In genomic region chr7:98828368-98828767, GRCh38 we compare ENCODE assay signal across 33 cellular contexts. TPM values are rescaled to one million over a fixed set of nuclear protein-coding genes. Genes with fewer than 3 reads are reported as not detected.
"Had no signal": no experiment of that assay in that cellular context is flagged by ENCODE, and none has a peak within 500 bp of the region (broad histone marks: within the 10 kb centered on the region; RNA-seq: fewer than 3 reads in every experiment).

No MANE protein-coding gene starts in this region.

- H3K9me3 ChIP-seq: colonic mucosa, esophagus squamous epithelium, gastroesophageal sphincter had no signal

- H3K27ac ChIP-seq: colonic mucosa, epithelial cell of prostate, esophagus squamous epithelium, gastroesophageal sphincter, WERI-Rb-1 had no signal

- DNase-seq: activated CD4-positive, alpha-beta memory T cell treated with anti-CD3 and anti-CD28 coated beads for 36 hours; activated CD4-positive, alpha-beta T cell treated with anti-CD3 and anti-CD28 coated beads for 36 hours; activated CD4-positive, alpha-beta T cell treated with anti-CD3 and anti-CD28 coated beads, Interleukin-2, amount 10 ng/mL, durations not matched to agents 24 days and 14 days; activated CD4-positive, CD25-positive, alpha-beta regulatory T cell; activated CD4-positive, CD25-positive, alpha-beta regulatory T cell treated with anti-CD3 and anti-CD28 coated beads, Interleukin-2, amount 50 U/mL, for 72 hours; activated CD8-positive, alpha-beta memory T cell treated with anti-CD3 and anti-CD28 coated beads, Interleukin-2, amount 10 ng/mL, durations not matched to agents 7 days and 5 days; activated CD8-positive, alpha-beta memory T cell treated with anti-CD3 and anti-CD28 coated beads, Interleukin-2, amount 50 U/mL, for 4 hours; activated CD8-positive, alpha-beta T cell treated with anti-CD3 and anti-CD28 coated beads, Interleukin-2, amount 10 ng/mL, durations not matched to agents 7 days and 5 days; activated effector memory CD4-positive, alpha-beta T cell treated with anti-CD3 and anti-CD28 coated beads, Interleukin-2, amount 50 U/mL, for 16 hours; activated naive CD4-positive, alpha-beta T cell treated with anti-CD3 and anti-CD28 coated beads, Interleukin-2, amount 50 U/mL, for 16 hours; activated T-cell treated with anti-CD3 and anti-CD28 coated beads, Interleukin-2, amount 50 U/mL, for 1 hour; activated T-cell treated with anti-CD3 and anti-CD28 coated beads, Interleukin-2, amount 50 U/mL, for 48 hours; amniotic stem cell; anterior cingulate cortex; caudate nucleus; colonic mucosa; effector CD8-positive, alpha-beta T cell; esophagus squamous epithelium; foreskin melanocyte; head of caudate nucleus; T-helper 1 cell; T-helper 17 cell; T1000; WERI-Rb-1 had no signal

- H3K36me3 ChIP-seq: colonic mucosa, esophagus squamous epithelium, gastroesophageal sphincter, WERI-Rb-1 had no signal

- ATAC-seq: activated CD4-positive, alpha-beta T cell treated with anti-CD3 and anti-CD28 coated beads for 36 hours; activated CD8-positive, alpha-beta memory T cell treated with anti-CD3 and anti-CD28 coated beads, Interleukin-2, amount 10 ng/mL, durations not matched to agents 7 days and 5 days; activated CD8-positive, alpha-beta T cell treated with anti-CD3 and anti-CD28 coated beads, Interleukin-2, amount 10 ng/mL, durations not matched to agents 7 days and 5 days; gastroesophageal sphincter; T-helper 17 cell had no signal

- H3K4me3 ChIP-seq: colonic mucosa, esophagus squamous epithelium, gastroesophageal sphincter had no signal

- H3K27me3 ChIP-seq: colonic mucosa, gastroesophageal sphincter had no signal

- FAIRE-seq: astrocyte, endometrium, endothelial cell of umbilical vein had no signal

- H3K4me1 ChIP-seq: colonic mucosa had no signal

RNA-seq across cellular contexts. Expression of gene TMEM130, which starts 41.4 kb away (rescaled TPM):
- total RNA-seq: activated CD4-positive, alpha-beta memory T cell treated with anti-CD3 and anti-CD28 coated beads for 36 hours; activated CD4-positive, alpha-beta T cell treated with anti-CD3 and anti-CD28 coated beads, Interleukin-2, amount 10 ng/mL, durations not matched to agents 24 days and 14 days; activated CD8-positive, alpha-beta memory T cell treated with anti-CD3 and anti-CD28 coated beads for 36 hours; activated CD8-positive, alpha-beta memory T cell treated with anti-CD3 and anti-CD28 coated beads, Interleukin-2, amount 10 ng/mL, durations not matched to agents 7 days and 5 days; activated CD8-positive, alpha-beta T cell treated with anti-CD3 and anti-CD28 coated beads, Interleukin-2, amount 10 ng/mL, durations not matched to agents 7 days and 5 days; activated T-helper 2 cell treated with anti-CD3 and anti-CD28 coated beads, Interferon-gamma antibody, Interleukin-2, Interleukin-4, amounts not matched to agents 10 μg/mL and 5 μg/mL and 100 μg/mL, durations not matched to agents 14 hours and 24 hours and 36 hours; dermis microvascular lymphatic vessel endothelial cell; endothelial cell of umbilical vein; glomerular endothelial cell had no signal
- polyA plus RNA-seq: endothelial cell of umbilical vein had no signal
